Comparison of ENCODE assay signal across 16 cellular contexts in genomic region chr1:53740621-53741105, GRCh38. TPM values are rescaled to one million over a fixed set of nuclear protein-coding genes. Genes with fewer than 3 reads are reported as not detected.
DNase-seq lines count a peak whose midpoint lies in the region; ATAC-seq and TF ChIP-seq lines count a peak whose summit lies in the region.
"Had no signal": no experiment of that assay in that cellular context is flagged by ENCODE, and none has a peak within 500 bp of the region (broad histone marks: within the 10 kb centered on the region; RNA-seq: fewer than 3 reads in every experiment).

No MANE protein-coding gene starts in this region.

- no peak overlapping the region for H3K27ac ChIP-seq in CD8-positive, alpha-beta memory T cell (ENCODE audit: low read depth, low read length)
- peak overlapping the region; percentile 66 for H3K27ac ChIP-seq in brain microvascular endothelial cell
- no peak overlapping the region for H3K27ac ChIP-seq in CD8-positive, alpha-beta T cell (ENCODE audit: low read depth, low read length)
- H3K27ac ChIP-seq: psoas muscle, suprapubic skin had no signal

- H3K27ac Mint-ChIP-seq in CD8-positive, alpha-beta memory T cell: no peak overlapping the region
- H3K27ac Mint-ChIP-seq in neural crest cell (ENCODE audit: unreplicated experiment): no peak overlapping the region
- no peak overlapping the region for H3K27ac Mint-ChIP-seq in CD8-positive, alpha-beta T cell
- H3K27ac Mint-ChIP-seq: memory B cell had no signal

- no peaks in the 10 kb centered on the region for H3K9me3 ChIP-seq in CD8-positive, alpha-beta memory T cell (ENCODE audit: low read length)
- H3K9me3 ChIP-seq in CD8-positive, alpha-beta T cell (ENCODE audit: low read length): no peaks in the 10 kb centered on the region
- H3K9me3 ChIP-seq: psoas muscle, suprapubic skin had no signal

- peaks cover 0 to 14% (median 3%) of the 10 kb centered on the region in 3 donors for H3K36me3 Mint-ChIP-seq in CD8-positive, alpha-beta memory T cell
- peaks cover 12% of the 10 kb centered on the region for H3K36me3 Mint-ChIP-seq in neural crest cell (ENCODE audit: low read depth)
- H3K36me3 Mint-ChIP-seq in CD8-positive, alpha-beta T cell: no peaks in the 10 kb centered on the region

- DNase-seq in CD8-positive, alpha-beta memory T cell: no peak
- DNase-seq in HS-27A (ENCODE audit: low read depth) (peak; percentile 34), brain microvascular endothelial cell (peak; percentile 77), neural crest cell (ENCODE audit: low read depth, low spot score) (no peak)
- no peak for DNase-seq in stimulated activated naive CD4-positive, alpha-beta T cell treated with Interleukin-2 at 50 U/mL for 16 hours (lab: John Stamatoyannopoulos, UW)
- DNase-seq in CD8-positive, alpha-beta T cell: no peak
- DNase-seq: activated CD4-positive, alpha-beta T cell treated with anti-CD3 and anti-CD28 coated beads, Interleukin-2, amount 50 U/mL, for 48 hours; DMS 273 treated with DMSO at 0.1 percent for 48 hours; Karpas-422; NCI-H2081; psoas muscle had no signal

- H3K4me1 ChIP-seq in CD8-positive, alpha-beta memory T cell (ENCODE audit: insufficient read depth, low read length): no peaks in the 10 kb centered on the region
- H3K4me1 ChIP-seq in CD8-positive, alpha-beta T cell (ENCODE audit: insufficient read depth, low read length): peaks cover 7% of the 10 kb centered on the region

- no peak for TF ChIP-seq CTCF in brain microvascular endothelial cell (IDR thresholded peaks at IDR 0.05; ENCODE audit: low read depth, low read length, missing control alignments)
- TF ChIP-seq CTCF in neural crest cell (conservative IDR thresholded peaks at IDR 0.05): no peak
- TF ChIP-seq CTCF in CD8-positive, alpha-beta T cell (IDR thresholded peaks at IDR 0.05): no peak

- no peaks in the 10 kb centered on the region for H3K36me3 ChIP-seq in CD8-positive, alpha-beta memory T cell (ENCODE audit: insufficient read depth, low read length)
- no peaks in the 10 kb centered on the region for H3K36me3 ChIP-seq in brain microvascular endothelial cell (replicated peaks)
- no peaks in the 10 kb centered on the region for H3K36me3 ChIP-seq in CD8-positive, alpha-beta T cell (ENCODE audit: insufficient read depth, low read length)
- H3K36me3 ChIP-seq: suprapubic skin had no signal

- no peak for ATAC-seq in GM18907 (IDR thresholded peaks at IDR 0.05; ENCODE audit: unreplicated experiment)
- no peak for ATAC-seq in GM19351 (IDR thresholded peaks at IDR 0.05; ENCODE audit: unreplicated experiment)
- ATAC-seq in CD8-positive, alpha-beta T cell: no peak
- ATAC-seq: psoas muscle had no signal

- in situ Hi-C loops in brain microvascular endothelial cell (cut with HindIII; ENCODE audit: low pct_ligation_motif_present, low sequenced_read_pairs): no loop called here

- H3K4me1 Mint-ChIP-seq in CD8-positive, alpha-beta memory T cell: peaks cover 0 to 8% (median 2%) of the 10 kb centered on the region in 3 donors
- no peaks in the 10 kb centered on the region for H3K4me1 Mint-ChIP-seq in neural crest cell
- peaks cover 7% of the 10 kb centered on the region for H3K4me1 Mint-ChIP-seq in CD8-positive, alpha-beta T cell (ENCODE audit: low read depth)
- H3K4me1 Mint-ChIP-seq: memory B cell had no signal

- H3K9me3 Mint-ChIP-seq in CD8-positive, alpha-beta memory T cell: peaks cover 0 to 12% (median 7%) of the 10 kb centered on the region in 5 donors
- peaks cover 14% of the 10 kb centered on the region for H3K9me3 Mint-ChIP-seq in neural crest cell
- H3K9me3 Mint-ChIP-seq in CD8-positive, alpha-beta T cell: peaks cover 4% of the 10 kb centered on the region

- H3K27me3 Mint-ChIP-seq in CD8-positive, alpha-beta memory T cell: peaks cover 41 to 50% of the 10 kb centered on the region in 2 donors
- peaks cover 84% of the 10 kb centered on the region for H3K27me3 Mint-ChIP-seq in neural crest cell (ENCODE audit: low read depth)
- H3K27me3 Mint-ChIP-seq in CD8-positive, alpha-beta T cell (ENCODE audit: low read depth): peaks cover 33% of the 10 kb centered on the region

- POLR2A ChIA-PET in CD8-positive, alpha-beta memory T cell (lab: Charles Lee): no interaction called here
- POLR2A ChIA-PET in CD8-positive, alpha-beta T cell (lab: Charles Lee): no interaction called here

- intact Hi-C loops in CD8-positive, alpha-beta T cell (cut with DNase I, micrococcal nuclease): no loop called here

- CTCF ChIA-PET in CD8-positive, alpha-beta memory T cell (lab: Charles Lee): no interaction called here
- CTCF ChIA-PET in CD8-positive, alpha-beta T cell (lab: Charles Lee): no interaction called here

- H3K27me3 ChIP-seq in CD8-positive, alpha-beta memory T cell (ENCODE audit: insufficient read depth, low read length, poor library complexity, severe bottlenecking): peaks cover 23% of the 10 kb centered on the region
- H3K27me3 ChIP-seq in brain microvascular endothelial cell (replicated peaks): no peaks in the 10 kb centered on the region
- peaks cover 6% of the 10 kb centered on the region for H3K27me3 ChIP-seq in CD8-positive, alpha-beta T cell (ENCODE audit: insufficient read depth, low read length)

- no peak overlapping the region for H3K4me3 ChIP-seq in CD8-positive, alpha-beta memory T cell (ENCODE audit: low read length)
- no peak overlapping the region for H3K4me3 ChIP-seq in brain microvascular endothelial cell (ENCODE audit: low read depth, low read length)
- no peak overlapping the region for H3K4me3 ChIP-seq in CD8-positive, alpha-beta T cell (ENCODE audit: low read depth, low read length)

- H3K4me3 Mint-ChIP-seq in CD8-positive, alpha-beta memory T cell: peak overlapping the region in 5 of 7 donors; percentile 24 to 70 (median 40)
- H3K4me3 Mint-ChIP-seq in neural crest cell: peak overlapping the region; percentile 66
- no peak overlapping the region for H3K4me3 Mint-ChIP-seq in CD8-positive, alpha-beta T cell

RNA-seq across cellular contexts. Expression of gene GLIS1, which starts 1.7 kb away (rescaled TPM):
- not detected for total RNA-seq in CD8-positive, alpha-beta memory T cell
- polyA plus RNA-seq in CD8-positive, alpha-beta memory T cell: 0.18 TPM
- total RNA-seq in neural crest cell: not detected in 2 replicates
- not detected for total RNA-seq in CD8-positive, alpha-beta T cell
- total RNA-seq: T-helper 1 cell treated with Interleukin-12 subunit alpha and Interleukin-12 subunit beta and Interleukin-4 antibody, amounts not matched to agents 30 ng/mL and 1 ng/mL, for 36 hours had no signal

Comparison
In these comparisons a context has a peak if more than half of its experiments do, and no peak if none do; other contexts are left out.
1. DNase-seq: peak in HS-27A (single experiment) and brain microvascular endothelial cell (single experiment); none in CD8-positive, alpha-beta memory T cell (0 of 5), neural crest cell (single experiment), stimulated activated naive CD4-positive, alpha-beta T cell treated with Interleukin-2 at 50 U/mL for 16 hours (single experiment) and CD8-positive, alpha-beta T cell (0 of 7).